Comparison of ENCODE assay signal across 14 cellular contexts in genomic region chr2:240462073-240462703, GRCh38. TPM values are rescaled to one million over a fixed set of nuclear protein-coding genes. Genes with fewer than 3 reads are reported as not detected.
DNase-seq lines count a peak whose midpoint lies in the region; ATAC-seq and TF ChIP-seq lines count a peak whose summit lies in the region.
"Had no signal": no experiment of that assay in that cellular context is flagged by ENCODE, and none has a peak within 500 bp of the region (broad histone marks: within the 10 kb centered on the region; RNA-seq: fewer than 3 reads in every experiment).

No MANE protein-coding gene starts in this region.

- H3K4me3 ChIP-seq in IMR-90 (ENCODE audit: insufficient read depth, low read depth, low read length) (no peak overlapping the region), ovary (no peak overlapping the region), SK-N-SH (ENCODE audit: low read depth in 2 of 2, low read length in 1 of 2) (no peak overlapping the region)

- no peak overlapping the region for H2BK20ac ChIP-seq in IMR-90 (ENCODE audit: low read depth, low read length)

- no peak overlapping the region for H2BK5ac ChIP-seq in IMR-90 (ENCODE audit: low read depth, low read length, poor library complexity, severe bottlenecking)

- TF ChIP-seq RAD21 in IMR-90 (IDR thresholded peaks at IDR 0.05; ENCODE audit: low read length) (no peak), SK-N-SH (IDR thresholded peaks at IDR 0.05; ENCODE audit: low read length) (no peak)

- H3K4me2 ChIP-seq in IMR-90 (ENCODE audit: low read depth, low read length): no peak overlapping the region
- H3K4me2 ChIP-seq in SK-N-SH: no peak overlapping the region

- H3K9ac ChIP-seq in IMR-90 (ENCODE audit: low read depth, low read length) (no peak overlapping the region), SK-N-SH (no peak overlapping the region)
- H3K9ac ChIP-seq: parathyroid adenoma had no signal

- H3K27ac ChIP-seq in IMR-90 (ENCODE audit: insufficient read depth, low read length) (no peak overlapping the region), ovary (no peak overlapping the region), SK-N-SH (ENCODE audit: low read depth in 2 of 2, low read length in 1 of 2) (no peak overlapping the region)
- H3K27ac ChIP-seq: parathyroid adenoma had no signal

- H2AFZ ChIP-seq in IMR-90 (replicated peaks; ENCODE audit: low read length, poor library complexity) (no peak overlapping the region), SK-N-SH (ENCODE audit: low read depth) (no peak overlapping the region)
- H2AFZ ChIP-seq: parathyroid adenoma had no signal

- H2BK120ac ChIP-seq in IMR-90 (ENCODE audit: low read depth, low read length): no peak overlapping the region

- H3K36me3 ChIP-seq in IMR-90 (ENCODE audit: control insufficient read depth, insufficient read depth, low read length) (peaks cover 43% of the 10 kb centered on the region), ovary (no peaks in the 10 kb centered on the region), SK-N-SH (replicated peaks in 1 of 2; ENCODE audit: control insufficient read depth in 1 of 2, insufficient read depth in 2 of 2, low read length in 1 of 2) (peaks cover 0 to 34% of the 10 kb centered on the region in 2 experiments)

- POLR2A ChIA-PET in IMR-90 (lab: Charles Lee; ENCODE audit: unreplicated experiment) (no interaction called here), SK-N-SH (lab: Yijun Ruan, JAX) (no interaction called here)

- no peak overlapping the region for H4K8ac ChIP-seq in IMR-90 (ENCODE audit: low read depth in 2 of 2, low read length in 2 of 2)

- no peak overlapping the region for H3K27ac Mint-ChIP-seq in CD14-positive monocyte

- H3K4ac ChIP-seq in IMR-90 (ENCODE audit: low read depth, low read length): no peak overlapping the region

- no peaks in the 10 kb centered on the region for H3K36me3 Mint-ChIP-seq in CD14-positive monocyte
- H3K36me3 Mint-ChIP-seq: CD4-positive, alpha-beta memory T cell had no signal

- no peak for TF ChIP-seq EP300 in ovary (IDR thresholded peaks at IDR 0.05)
- TF ChIP-seq EP300 in SK-N-SH (IDR thresholded peaks at IDR 0.05; ENCODE audit: borderline replicate concordance in 1 of 2, low read depth in 1 of 2, low read length in 1 of 2): no peak

- H3K23ac ChIP-seq in IMR-90 (ENCODE audit: low read depth, low read length): no peak overlapping the region

- H3F3A ChIP-seq in SK-N-SH (replicated peaks; ENCODE audit: insufficient read depth): no peaks in the 10 kb centered on the region

- H4K91ac ChIP-seq in IMR-90 (ENCODE audit: insufficient read depth, low read depth, low read length): no peak overlapping the region

- peaks cover 4 to 16% (median 8%) of the 10 kb centered on the region in 3 donors for H3K27me3 Mint-ChIP-seq in CD14-positive monocyte (ENCODE audit: low read depth in 3 of 3)
- H3K27me3 Mint-ChIP-seq: brain; CD4-positive, alpha-beta memory T cell had no signal

- WGBS in IMR-90 (ENCODE audit: extremely low coverage in 2 of 2, insufficient read length in 1 of 2), 2 experiments: 96% methylated on average over 32 of the region's 41 CpGs; no CpG with 5 or more reads in 1 of the 2 experiments
- WGBS in ovary, 3 donors: 90 to 95% (median 92%) methylated on average over 38 to 41 of the region's 41 CpGs
- 96% methylated on average over 24 of the region's 41 CpGs for WGBS in SK-N-SH (ENCODE audit: low lambda C conversion rate)

- TF ChIP-seq CTCF in CD14-positive monocyte (IDR thresholded peaks at IDR 0.05) (no peak), IMR-90 (conservative IDR thresholded peaks at IDR 0.05; ENCODE audit: low read depth, low read length) (no peak), ovary (IDR thresholded peaks at IDR 0.05) (no peak), SK-N-SH (IDR thresholded peaks at IDR 0.05) (no peak)

- TF ChIP-seq POLR2A in IMR-90 (IDR thresholded peaks at IDR 0.05; ENCODE audit: low read depth, low read length) (no peak), ovary (IDR thresholded peaks at IDR 0.05) (no peak)

- H3K79me1 ChIP-seq in IMR-90 (ENCODE audit: low read depth in 1 of 2, low read length in 2 of 2): peaks cover 0 to 14% of the 10 kb centered on the region in 2 experiments; a peak in 2 of 4 replicates

- no peaks in the 10 kb centered on the region for H3K27me3 ChIP-seq in IMR-90 (ENCODE audit: control insufficient read depth, insufficient read depth, low read length)
- no peaks in the 10 kb centered on the region for H3K27me3 ChIP-seq in ovary
- no peaks in the 10 kb centered on the region for H3K27me3 ChIP-seq in SK-N-SH (ENCODE audit: insufficient read depth)

- H3K9me2 ChIP-seq in SK-N-SH: no peaks in the 10 kb centered on the region

- no peak overlapping the region for H2AK5ac ChIP-seq in IMR-90 (ENCODE audit: low read depth, low read length)

- ATAC-seq in IMR-90 (ENCODE audit: low read depth): no peak
- no peak for ATAC-seq in GM19395 (IDR thresholded peaks at IDR 0.05; ENCODE audit: unreplicated experiment)
- no peak for ATAC-seq in GM19328 (IDR thresholded peaks at IDR 0.05; ENCODE audit: unreplicated experiment)

- CTCF ChIA-PET in IMR-90 (lab: Yijun Ruan, JAX): no interaction called here
- CTCF ChIA-PET in SK-N-SH (lab: Yijun Ruan, JAX): no interaction called here

- peak; percentile 33 for DNase-seq in CD14-positive monocyte (ENCODE audit: low spot score)
- DNase-seq in IMR-90: no peak
- DNase-seq in cardiac septum (ENCODE audit: low spot score): peak; percentile 68
- DNase-seq in ovary: peak; percentile 9 to 34 (median 24)
- DNase-seq in SK-N-SH: no peak
- DNase-seq: activated CD4-positive, CD25-positive, alpha-beta regulatory T cell; mesendoderm; NCI-H1092 treated with DMSO at 0.1 percent for 48 hours; NCI-H345 had no signal

- H3K14ac ChIP-seq in IMR-90 (replicated peaks; ENCODE audit: low read depth, low read length): no peak overlapping the region

- no peaks in the 10 kb centered on the region for H3K9me3 Mint-ChIP-seq in CD14-positive monocyte
- H3K9me3 Mint-ChIP-seq: brain; CD4-positive, alpha-beta memory T cell had no signal

- no peak overlapping the region for H3K56ac ChIP-seq in IMR-90 (ENCODE audit: extremely low read depth, insufficient read depth, low read length)

- H4K20me1 ChIP-seq in IMR-90 (ENCODE audit: insufficient read depth, low read length) (peaks cover 10% of the 10 kb centered on the region), SK-N-SH (ENCODE audit: insufficient read depth) (peaks cover 19% of the 10 kb centered on the region)

- H2BK15ac ChIP-seq in IMR-90 (ENCODE audit: low read depth, low read length): no peak overlapping the region

- intact Hi-C loops in CD14-positive monocyte (cut with micrococcal nuclease) (no loop called here), IMR-90 (cut with micrococcal nuclease) (no loop called here), cardiac septum (cut with DNase I) (no loop called here), ovary (cut with DNase I) (no loop called here)

- BruUV-seq in IMR-90 (replicated peaks; lab: Mats Ljungman, UMichigan): no TSS peak

- H3K9me3 ChIP-seq in IMR-90 (ENCODE audit: control insufficient read depth, insufficient read depth, low read length): no peaks in the 10 kb centered on the region
- no peaks in the 10 kb centered on the region for H3K9me3 ChIP-seq in ovary
- no peaks in the 10 kb centered on the region for H3K9me3 ChIP-seq in SK-N-SH

- in situ Hi-C loops in IMR-90 (cut with MboI; ENCODE audit: low sequenced_read_pairs): no loop called here

- no peak overlapping the region for H4K5ac ChIP-seq in IMR-90 (ENCODE audit: low read depth, low read length)

- dilution Hi-C loops in IMR-90 (cut with HindIII; ENCODE audit: low sequenced_read_pairs, unreplicated experiment): no loop called here

- no peaks in the 10 kb centered on the region for H3K4me1 Mint-ChIP-seq in CD14-positive monocyte
- H3K4me1 Mint-ChIP-seq: CD4-positive, alpha-beta memory T cell had no signal

- no peaks in the 10 kb centered on the region for H3K79me2 ChIP-seq in SK-N-SH (ENCODE audit: insufficient read depth)
- H3K79me2 ChIP-seq: parathyroid adenoma had no signal

- no peak overlapping the region for H3K4me3 Mint-ChIP-seq in CD14-positive monocyte
- H3K4me3 Mint-ChIP-seq: brain; CD4-positive, alpha-beta memory T cell had no signal

- no peaks in the 10 kb centered on the region for H3K4me1 ChIP-seq in IMR-90 (ENCODE audit: control insufficient read depth, insufficient read depth, low read length)
- no peaks in the 10 kb centered on the region for H3K4me1 ChIP-seq in ovary (ENCODE audit: insufficient read depth)
- peaks cover 0 to 4% of the 10 kb centered on the region in 2 experiments; a peak in 1 of 4 replicates for H3K4me1 ChIP-seq in SK-N-SH (ENCODE audit: control insufficient read depth in 1 of 2, insufficient read depth in 2 of 2, low read depth in 1 of 2, low read length in 1 of 2)
- H3K4me1 ChIP-seq: parathyroid adenoma had no signal

- H3K18ac ChIP-seq in IMR-90 (ENCODE audit: low read depth, low read length): no peak overlapping the region

- peak overlapping the region; percentile 42 for H2AK9ac ChIP-seq in IMR-90 (replicated peaks; ENCODE audit: low read depth, low read length, poor library complexity)

- peaks cover 4% of the 10 kb centered on the region; the same call in 1 of the 2 replicates for H3K9me1 ChIP-seq in IMR-90 (ENCODE audit: insufficient read depth, low read length)

TF ChIP-seq in IMR-90, 13 proteins besides CTCF, POLR2A, EP300 and RAD21 (continues in another document):
- no peak for TF ChIP-seq CEBPB (IDR thresholded peaks at IDR 0.05; ENCODE audit: low read depth, low read length)
- TF ChIP-seq FOS (IDR thresholded peaks at IDR 0.05; ENCODE audit: low read depth, low read length): no peak
- no peak for TF ChIP-seq CHD1 (IDR thresholded peaks at IDR 0.05; ENCODE audit: low read depth, low read length)
- no peak for TF ChIP-seq BHLHE40 (IDR thresholded peaks at IDR 0.05; ENCODE audit: low read depth, low read length)
- no peak for TF ChIP-seq MAFK (IDR thresholded peaks at IDR 0.05; ENCODE audit: low read depth, low read length)

TF ChIP-seq in SK-N-SH, 30 proteins besides CTCF, POLR2A, EP300 and RAD21 (continues in another document):
- TF ChIP-seq MEF2A (IDR thresholded peaks at IDR 0.05; ENCODE audit: borderline replicate concordance, low read depth): no peak
- no peak for TF ChIP-seq CHD2 (IDR thresholded peaks at IDR 0.05; ENCODE audit: low read length, partially characterized antibody)
- no peak for TF ChIP-seq RFX5 (IDR thresholded peaks at IDR 0.05; ENCODE audit: low read length)
- no peak for TF ChIP-seq JUND (IDR thresholded peaks at IDR 0.05)
- TF ChIP-seq POLR2AphosphoS5 (IDR thresholded peaks at IDR 0.05; ENCODE audit: low read depth, low read length): no peak

RNA-seq across cellular contexts. Expression of gene GPC1, which starts 26.7 kb away (rescaled TPM):
- polyA plus RNA-seq in CD14-positive monocyte (not detected), IMR-90 (2012; rRNA removed) (211 and 222 TPM in 2 replicates), ovary (10 to 100 TPM in 1 of 2 donors, 1 to 10 TPM in 1; 2.9 to 63.3 TPM), SK-N-SH (2012; rRNA removed) (49.0 and 65.5 TPM in 2 replicates)
- total RNA-seq in IMR-90 (2012; rRNA removed) (16.0 and 18.6 TPM in 2 replicates), cardiac septum (291 TPM), ovary (100 to 1,000 TPM in 1 of 7 donors, 10 to 100 TPM in 6; 27.2 to 149 (median 73.3) TPM)
- 148 and 334 TPM in 2 replicates for polyA plus RNA-seq in IMR-90 (2012; cell fraction: cytosol; rRNA removed)
- 193 and 494 TPM in 2 replicates for polyA plus RNA-seq in IMR-90 (2012; cell fraction: nucleus; rRNA removed; ENCODE audit: low replicate concordance)
- 25.9 and 50.4 TPM in 2 replicates for polyA plus RNA-seq in SK-N-SH (2012; cell fraction: cytosol; rRNA removed)
- 183 TPM in 2 replicates for polyA plus RNA-seq in SK-N-SH (2012; cell fraction: nucleus; rRNA removed)

Comparison
In these comparisons a context has a peak if more than half of its experiments do, and no peak if none do; other contexts are left out.
1. DNase-seq: peak in CD14-positive monocyte (single experiment), cardiac septum (single experiment) and ovary (5 of 5); none in IMR-90 (single experiment) and SK-N-SH (single experiment).